ENCODE assay signal across 1 cellular context in the genomic region with DNA sequence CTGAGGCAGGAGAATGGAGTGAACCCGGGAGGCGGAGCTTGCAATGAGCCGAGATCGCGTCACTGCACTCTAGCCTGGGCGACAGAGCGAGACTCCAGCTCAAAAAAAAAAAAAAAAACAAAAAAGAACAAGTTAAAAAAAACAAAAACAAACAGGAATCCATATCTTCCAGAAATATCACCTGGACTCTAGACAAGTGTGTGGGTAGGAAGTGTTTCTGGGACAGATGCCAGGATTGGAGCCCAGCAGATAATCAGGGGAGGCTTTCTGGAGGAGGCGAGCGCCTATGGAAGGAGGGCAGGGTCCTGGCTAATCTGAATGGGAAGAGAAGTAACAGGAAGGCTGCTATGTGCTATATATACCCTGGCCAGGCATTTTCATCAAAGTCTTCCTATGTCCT.
TF ChIP-seq lines count a peak whose summit lies in the region.

No MANE protein-coding gene starts in this region.

TF ChIP-seq in K562, 482 proteins besides CTCF, POLR2A, EP300 and RAD21 (continued from another document):
- TF ChIP-seq GTF3C2 (IDR thresholded peaks at IDR 0.05; ENCODE audit: borderline replicate concordance, extremely low read depth, insufficient read length) (peak; percentile 64), ZNF384 (IDR thresholded peaks at IDR 0.05; ENCODE audit: low read depth, low read length) (peak; percentile 40; the same call in 1 of the 2 replicates), NBN (IDR thresholded peaks at IDR 0.05; ENCODE audit: low read depth) (peak; percentile 59; the same call in 1 of the 2 replicates), SMARCA5 (IDR thresholded peaks at IDR 0.05) (peak; percentile 77), SNIP1 (IDR thresholded peaks at IDR 0.05; ENCODE audit: low read depth) (no peak), CBX1 (IDR thresholded peaks at IDR 0.05; ENCODE audit: low read depth) (no peak), SMARCA4 (IDR thresholded peaks at IDR 0.05) (peak; percentile 40; the same call in 1 of the 2 replicates), SMARCE1 (IDR thresholded peaks at IDR 0.05) (peak; percentile 49), ZNF436 (CRISPR knock-in tag; IDR thresholded peaks at IDR 0.05) (peak; percentile 90), NFIC (IDR thresholded peaks at IDR 0.05) (peak; percentile 92), RCOR1 (IDR thresholded peaks at IDR 0.05; ENCODE audit: borderline replicate concordance in 1 of 2, low read depth in 2 of 2, low read length in 2 of 2) (peak in 1 of 2 experiments; percentile 78; a peak in 2 of 4 replicates), RBM25 (IDR thresholded peaks at IDR 0.05; ENCODE audit: low read depth, low read length, severe bottlenecking) (peak; percentile 60), ARID1B (IDR thresholded peaks at IDR 0.05) (peak; percentile 31; the same call in 1 of the 2 replicates), GATA2 (CRISPR knock-in tag; IDR thresholded peaks at IDR 0.05) (peak; percentile 14; the same call in 1 of the 2 replicates), BCOR (IDR thresholded peaks at IDR 0.05) (peak; percentile 72), DPF2 (IDR thresholded peaks at IDR 0.05) (peak; percentile 59), SPI1 (IDR thresholded peaks at IDR 0.05; ENCODE audit: borderline replicate concordance, low read depth, low read length) (0 out of 2 replicates have a peak, but pooled peaks have one; percentile 12), ESRRA (IDR thresholded peaks at IDR 0.05; ENCODE audit: borderline replicate concordance, low read depth) (peak; percentile 70; the same call in 1 of the 2 replicates), ZNF224 (CRISPR knock-in tag; IDR thresholded peaks at IDR 0.05) (no peak), ATF1 (CRISPR knock-in tag; IDR thresholded peaks at IDR 0.05) (no peak), ATF1 (tag; IDR thresholded peaks at IDR 0.05) (0 out of 2 replicates have a peak, but pooled peaks have one; percentile 8), CTBP1 (IDR thresholded peaks at IDR 0.05; ENCODE audit: borderline replicate concordance) (0 out of 2 replicates have a peak, but pooled peaks have one; percentile 20)
- TF ChIP-seq, protein P1, sequence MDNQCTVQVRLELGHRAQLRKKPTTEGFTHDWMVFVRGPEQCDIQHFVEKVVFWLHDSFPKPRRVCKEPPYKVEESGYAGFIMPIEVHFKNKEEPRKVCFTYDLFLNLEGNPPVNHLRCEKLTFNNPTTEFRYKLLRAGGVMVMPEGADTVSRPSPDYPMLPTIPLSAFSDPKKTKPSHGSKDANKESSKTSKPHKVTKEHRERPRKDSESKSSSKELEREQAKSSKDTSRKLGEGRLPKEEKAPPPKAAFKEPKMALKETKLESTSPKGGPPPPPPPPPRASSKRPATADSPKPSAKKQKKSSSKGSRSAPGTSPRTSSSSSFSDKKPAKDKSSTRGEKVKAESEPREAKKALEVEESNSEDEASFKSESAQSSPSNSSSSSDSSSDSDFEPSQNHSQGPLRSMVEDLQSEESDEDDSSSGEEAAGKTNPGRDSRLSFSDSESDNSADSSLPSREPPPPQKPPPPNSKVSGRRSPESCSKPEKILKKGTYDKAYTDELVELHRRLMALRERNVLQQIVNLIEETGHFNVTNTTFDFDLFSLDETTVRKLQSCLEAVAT (IDR thresholded peaks at IDR 0.05) = 0 out of 4 replicates have a peak, but pooled peaks of 1 of the 2 experiments have one; percentile 45
- TF ChIP-seq, protein P2, sequence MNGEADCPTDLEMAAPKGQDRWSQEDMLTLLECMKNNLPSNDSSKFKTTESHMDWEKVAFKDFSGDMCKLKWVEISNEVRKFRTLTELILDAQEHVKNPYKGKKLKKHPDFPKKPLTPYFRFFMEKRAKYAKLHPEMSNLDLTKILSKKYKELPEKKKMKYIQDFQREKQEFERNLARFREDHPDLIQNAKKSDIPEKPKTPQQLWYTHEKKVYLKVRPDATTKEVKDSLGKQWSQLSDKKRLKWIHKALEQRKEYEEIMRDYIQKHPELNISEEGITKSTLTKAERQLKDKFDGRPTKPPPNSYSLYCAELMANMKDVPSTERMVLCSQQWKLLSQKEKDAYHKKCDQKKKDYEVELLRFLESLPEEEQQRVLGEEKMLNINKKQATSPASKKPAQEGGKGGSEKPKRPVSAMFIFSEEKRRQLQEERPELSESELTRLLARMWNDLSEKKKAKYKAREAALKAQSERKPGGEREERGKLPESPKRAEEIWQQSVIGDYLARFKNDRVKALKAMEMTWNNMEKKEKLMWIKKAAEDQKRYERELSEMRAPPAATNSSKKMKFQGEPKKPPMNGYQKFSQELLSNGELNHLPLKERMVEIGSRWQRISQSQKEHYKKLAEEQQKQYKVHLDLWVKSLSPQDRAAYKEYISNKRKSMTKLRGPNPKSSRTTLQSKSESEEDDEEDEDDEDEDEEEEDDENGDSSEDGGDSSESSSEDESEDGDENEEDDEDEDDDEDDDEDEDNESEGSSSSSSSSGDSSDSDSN (IDR thresholded peaks at IDR 0.05; ENCODE audit: borderline replicate concordance in 1 of 2, low read depth in 2 of 2, low read length in 2 of 2) = no peak
- TF ChIP-seq, protein P3, sequence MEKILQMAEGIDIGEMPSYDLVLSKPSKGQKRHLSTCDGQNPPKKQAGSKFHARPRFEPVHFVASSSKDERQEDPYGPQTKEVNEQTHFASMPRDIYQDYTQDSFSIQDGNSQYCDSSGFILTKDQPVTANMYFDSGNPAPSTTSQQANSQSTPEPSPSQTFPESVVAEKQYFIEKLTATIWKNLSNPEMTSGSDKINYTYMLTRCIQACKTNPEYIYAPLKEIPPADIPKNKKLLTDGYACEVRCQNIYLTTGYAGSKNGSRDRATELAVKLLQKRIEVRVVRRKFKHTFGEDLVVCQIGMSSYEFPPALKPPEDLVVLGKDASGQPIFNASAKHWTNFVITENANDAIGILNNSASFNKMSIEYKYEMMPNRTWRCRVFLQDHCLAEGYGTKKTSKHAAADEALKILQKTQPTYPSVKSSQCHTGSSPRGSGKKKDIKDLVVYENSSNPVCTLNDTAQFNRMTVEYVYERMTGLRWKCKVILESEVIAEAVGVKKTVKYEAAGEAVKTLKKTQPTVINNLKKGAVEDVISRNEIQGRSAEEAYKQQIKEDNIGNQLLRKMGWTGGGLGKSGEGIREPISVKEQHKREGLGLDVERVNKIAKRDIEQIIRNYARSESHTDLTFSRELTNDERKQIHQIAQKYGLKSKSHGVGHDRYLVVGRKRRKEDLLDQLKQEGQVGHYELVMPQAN (IDR thresholded peaks at IDR 0.05; ENCODE audit: borderline replicate concordance) = no peak
